In genomic region chrX:133956570-133957340, GRCh38 we compare ENCODE assay signal across 1 cellular context.
TF ChIP-seq lines count a peak whose summit lies in the region.

No MANE protein-coding gene starts in this region.

TF ChIP-seq in HepG2, 621 proteins besides CTCF, POLR2A, EP300 and RAD21 (continued from another document and continues in another):
- TF ChIP-seq, protein P1, sequence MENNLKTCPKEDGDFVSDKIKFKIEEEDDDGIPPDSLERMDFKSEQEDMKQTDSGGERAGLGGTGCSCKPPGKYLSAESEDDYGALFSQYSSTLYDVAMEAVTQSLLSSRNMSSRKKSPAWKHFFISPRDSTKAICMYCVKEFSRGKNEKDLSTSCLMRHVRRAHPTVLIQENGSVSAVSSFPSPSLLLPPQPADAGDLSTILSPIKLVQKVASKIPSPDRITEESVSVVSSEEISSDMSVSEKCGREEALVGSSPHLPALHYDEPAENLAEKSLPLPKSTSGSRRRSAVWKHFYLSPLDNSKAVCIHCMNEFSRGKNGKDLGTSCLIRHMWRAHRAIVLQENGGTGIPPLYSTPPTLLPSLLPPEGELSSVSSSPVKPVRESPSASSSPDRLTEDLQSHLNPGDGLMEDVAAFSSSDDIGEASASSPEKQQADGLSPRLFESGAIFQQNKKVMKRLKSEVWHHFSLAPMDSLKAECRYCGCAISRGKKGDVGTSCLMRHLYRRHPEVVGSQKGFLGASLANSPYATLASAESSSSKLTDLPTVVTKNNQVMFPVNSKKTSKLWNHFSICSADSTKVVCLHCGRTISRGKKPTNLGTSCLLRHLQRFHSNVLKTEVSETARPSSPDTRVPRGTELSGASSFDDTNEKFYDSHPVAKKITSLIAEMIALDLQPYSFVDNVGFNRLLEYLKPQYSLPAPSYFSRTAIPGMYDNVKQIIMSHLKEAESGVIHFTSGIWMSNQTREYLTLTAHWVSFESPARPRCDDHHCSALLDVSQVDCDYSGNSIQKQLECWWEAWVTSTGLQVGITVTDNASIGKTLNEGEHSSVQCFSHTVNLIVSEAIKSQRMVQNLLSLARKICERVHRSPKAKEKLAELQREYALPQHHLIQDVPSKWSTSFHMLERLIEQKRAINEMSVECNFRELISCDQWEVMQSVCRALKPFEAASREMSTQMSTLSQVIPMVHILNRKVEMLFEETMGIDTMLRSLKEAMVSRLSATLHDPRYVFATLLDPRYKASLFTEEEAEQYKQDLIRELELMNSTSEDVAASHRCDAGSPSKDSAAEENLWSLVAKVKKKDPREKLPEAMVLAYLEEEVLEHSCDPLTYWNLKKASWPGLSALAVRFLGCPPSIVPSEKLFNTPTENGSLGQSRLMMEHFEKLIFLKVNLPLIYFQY (CRISPR knock-in tag; IDR thresholded peaks at IDR 0.05; ENCODE audit: borderline replicate concordance): no peak
- no peak for TF ChIP-seq HMGXB4 (CRISPR knock-in tag; IDR thresholded peaks at IDR 0.05; ENCODE audit: borderline replicate concordance in 1 of 2, low read depth in 1 of 2)
- no peak for TF ChIP-seq HHEX (CRISPR knock-in tag; IDR thresholded peaks at IDR 0.05)
- no peak for TF ChIP-seq E2F1 (CRISPR knock-in tag; IDR thresholded peaks at IDR 0.05)
- TF ChIP-seq ZFAT (CRISPR knock-in tag; conservative IDR thresholded peaks at IDR 0.05): no peak
- TF ChIP-seq ZNF776 (CRISPR knock-in tag; IDR thresholded peaks at IDR 0.05): no peak
- TF ChIP-seq ZNF816 (CRISPR knock-in tag; IDR thresholded peaks at IDR 0.05; ENCODE audit: borderline replicate concordance): no peak
- TF ChIP-seq FIP1L1 (IDR thresholded peaks at IDR 0.05; ENCODE audit: borderline replicate concordance, insufficient read depth, low read depth, low read length): no peak
- TF ChIP-seq, protein P2, sequence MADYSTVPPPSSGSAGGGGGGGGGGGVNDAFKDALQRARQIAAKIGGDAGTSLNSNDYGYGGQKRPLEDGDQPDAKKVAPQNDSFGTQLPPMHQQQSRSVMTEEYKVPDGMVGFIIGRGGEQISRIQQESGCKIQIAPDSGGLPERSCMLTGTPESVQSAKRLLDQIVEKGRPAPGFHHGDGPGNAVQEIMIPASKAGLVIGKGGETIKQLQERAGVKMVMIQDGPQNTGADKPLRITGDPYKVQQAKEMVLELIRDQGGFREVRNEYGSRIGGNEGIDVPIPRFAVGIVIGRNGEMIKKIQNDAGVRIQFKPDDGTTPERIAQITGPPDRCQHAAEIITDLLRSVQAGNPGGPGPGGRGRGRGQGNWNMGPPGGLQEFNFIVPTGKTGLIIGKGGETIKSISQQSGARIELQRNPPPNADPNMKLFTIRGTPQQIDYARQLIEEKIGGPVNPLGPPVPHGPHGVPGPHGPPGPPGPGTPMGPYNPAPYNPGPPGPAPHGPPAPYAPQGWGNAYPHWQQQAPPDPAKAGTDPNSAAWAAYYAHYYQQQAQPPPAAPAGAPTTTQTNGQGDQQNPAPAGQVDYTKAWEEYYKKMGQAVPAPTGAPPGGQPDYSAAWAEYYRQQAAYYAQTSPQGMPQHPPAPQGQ (CRISPR knock-in tag; IDR thresholded peaks at IDR 0.05; ENCODE audit: borderline replicate concordance): no peak
- peak; percentile 52; the same call in 1 of the 2 replicates for TF ChIP-seq HNF1A (IDR thresholded peaks at IDR 0.05; ENCODE audit: low read depth)
- no peak for TF ChIP-seq HNF1A (CRISPR knock-in tag; IDR thresholded peaks at IDR 0.05; ENCODE audit: borderline replicate concordance)
- TF ChIP-seq, protein P3, sequence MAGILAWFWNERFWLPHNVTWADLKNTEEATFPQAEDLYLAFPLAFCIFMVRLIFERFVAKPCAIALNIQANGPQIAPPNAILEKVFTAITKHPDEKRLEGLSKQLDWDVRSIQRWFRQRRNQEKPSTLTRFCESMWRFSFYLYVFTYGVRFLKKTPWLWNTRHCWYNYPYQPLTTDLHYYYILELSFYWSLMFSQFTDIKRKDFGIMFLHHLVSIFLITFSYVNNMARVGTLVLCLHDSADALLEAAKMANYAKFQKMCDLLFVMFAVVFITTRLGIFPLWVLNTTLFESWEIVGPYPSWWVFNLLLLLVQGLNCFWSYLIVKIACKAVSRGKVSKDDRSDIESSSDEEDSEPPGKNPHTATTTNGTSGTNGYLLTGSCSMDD (CRISPR knock-in tag; IDR thresholded peaks at IDR 0.05): no peak
- no peak for TF ChIP-seq ZMYM2 (CRISPR knock-in tag; IDR thresholded peaks at IDR 0.05)
- TF ChIP-seq, protein P4, sequence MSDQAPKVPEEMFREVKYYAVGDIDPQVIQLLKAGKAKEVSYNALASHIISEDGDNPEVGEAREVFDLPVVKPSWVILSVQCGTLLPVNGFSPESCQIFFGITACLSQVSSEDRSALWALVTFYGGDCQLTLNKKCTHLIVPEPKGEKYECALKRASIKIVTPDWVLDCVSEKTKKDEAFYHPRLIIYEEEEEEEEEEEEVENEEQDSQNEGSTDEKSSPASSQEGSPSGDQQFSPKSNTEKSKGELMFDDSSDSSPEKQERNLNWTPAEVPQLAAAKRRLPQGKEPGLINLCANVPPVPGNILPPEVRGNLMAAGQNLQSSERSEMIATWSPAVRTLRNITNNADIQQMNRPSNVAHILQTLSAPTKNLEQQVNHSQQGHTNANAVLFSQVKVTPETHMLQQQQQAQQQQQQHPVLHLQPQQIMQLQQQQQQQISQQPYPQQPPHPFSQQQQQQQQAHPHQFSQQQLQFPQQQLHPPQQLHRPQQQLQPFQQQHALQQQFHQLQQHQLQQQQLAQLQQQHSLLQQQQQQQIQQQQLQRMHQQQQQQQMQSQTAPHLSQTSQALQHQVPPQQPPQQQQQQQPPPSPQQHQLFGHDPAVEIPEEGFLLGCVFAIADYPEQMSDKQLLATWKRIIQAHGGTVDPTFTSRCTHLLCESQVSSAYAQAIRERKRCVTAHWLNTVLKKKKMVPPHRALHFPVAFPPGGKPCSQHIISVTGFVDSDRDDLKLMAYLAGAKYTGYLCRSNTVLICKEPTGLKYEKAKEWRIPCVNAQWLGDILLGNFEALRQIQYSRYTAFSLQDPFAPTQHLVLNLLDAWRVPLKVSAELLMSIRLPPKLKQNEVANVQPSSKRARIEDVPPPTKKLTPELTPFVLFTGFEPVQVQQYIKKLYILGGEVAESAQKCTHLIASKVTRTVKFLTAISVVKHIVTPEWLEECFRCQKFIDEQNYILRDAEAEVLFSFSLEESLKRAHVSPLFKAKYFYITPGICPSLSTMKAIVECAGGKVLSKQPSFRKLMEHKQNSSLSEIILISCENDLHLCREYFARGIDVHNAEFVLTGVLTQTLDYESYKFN (CRISPR knock-in tag; conservative IDR thresholded peaks at IDR 0.05): no peak
- no peak for TF ChIP-seq ZNF598 (CRISPR knock-in tag; IDR thresholded peaks at IDR 0.05; ENCODE audit: borderline replicate concordance)
- no peak for TF ChIP-seq ZNF232 (CRISPR knock-in tag; IDR thresholded peaks at IDR 0.05; ENCODE audit: borderline replicate concordance)
- TF ChIP-seq ZNF180 (CRISPR knock-in tag; IDR thresholded peaks at IDR 0.05; ENCODE audit: borderline replicate concordance, low read depth): no peak
- TF ChIP-seq RBM22 (optimal IDR thresholded peaks at IDR 0.05; ENCODE audit: low read length): peak; percentile 98
- peak; percentile 62 for TF ChIP-seq CEBPG (CRISPR knock-in tag; IDR thresholded peaks at IDR 0.05)
- TF ChIP-seq ZNF543 (CRISPR knock-in tag; IDR thresholded peaks at IDR 0.05): no peak
- no peak for TF ChIP-seq ZNF354B (CRISPR knock-in tag; IDR thresholded peaks at IDR 0.05)
- TF ChIP-seq NFE2L1 (CRISPR knock-in tag; IDR thresholded peaks at IDR 0.05; ENCODE audit: borderline replicate concordance): no peak
- TF ChIP-seq, protein P5, sequence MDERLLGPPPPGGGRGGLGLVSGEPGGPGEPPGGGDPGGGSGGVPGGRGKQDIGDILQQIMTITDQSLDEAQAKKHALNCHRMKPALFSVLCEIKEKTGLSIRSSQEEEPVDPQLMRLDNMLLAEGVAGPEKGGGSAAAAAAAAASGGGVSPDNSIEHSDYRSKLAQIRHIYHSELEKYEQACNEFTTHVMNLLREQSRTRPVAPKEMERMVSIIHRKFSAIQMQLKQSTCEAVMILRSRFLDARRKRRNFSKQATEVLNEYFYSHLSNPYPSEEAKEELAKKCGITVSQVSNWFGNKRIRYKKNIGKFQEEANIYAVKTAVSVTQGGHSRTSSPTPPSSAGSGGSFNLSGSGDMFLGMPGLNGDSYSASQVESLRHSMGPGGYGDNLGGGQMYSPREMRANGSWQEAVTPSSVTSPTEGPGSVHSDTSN (CRISPR knock-in tag; IDR thresholded peaks at IDR 0.05): no peak
- no peak for TF ChIP-seq FOSL2 (CRISPR knock-in tag; IDR thresholded peaks at IDR 0.05)
- no peak for TF ChIP-seq ZNF335 (CRISPR knock-in tag; IDR thresholded peaks at IDR 0.05)
- TF ChIP-seq FOXA3 (CRISPR knock-in tag; IDR thresholded peaks at IDR 0.05): 0 out of 2 replicates have a peak, but pooled peaks have one; percentile 27
- no peak for TF ChIP-seq SOX6 (IDR thresholded peaks at IDR 0.05)
- no peak for TF ChIP-seq SOX6 (CRISPR knock-in tag; IDR thresholded peaks at IDR 0.05)
- TF ChIP-seq YEATS2 (CRISPR knock-in tag; IDR thresholded peaks at IDR 0.05; ENCODE audit: borderline replicate concordance): no peak
- TF ChIP-seq ZNF644 (CRISPR knock-in tag; IDR thresholded peaks at IDR 0.05; ENCODE audit: low read depth): no peak
- no peak for TF ChIP-seq HOXA7 (CRISPR knock-in tag; IDR thresholded peaks at IDR 0.05)
- peak; percentile 59; the same call in 1 of the 2 replicates for TF ChIP-seq CEBPB (IDR thresholded peaks at IDR 0.05; ENCODE audit: borderline replicate concordance, low read depth, low read length)
